Comparison of ENCODE assay signal across 24 cellular contexts in genomic region chrX:40331353-40331752, GRCh38.
DNase-seq lines count a peak whose midpoint lies in the region; ATAC-seq, FAIRE-seq and TF ChIP-seq lines count a peak whose summit lies in the region.
"Had no signal": no experiment of that assay in that cellular context is flagged by ENCODE, and none has a peak within 500 bp of the region (broad histone marks: within the 10 kb centered on the region; RNA-seq: fewer than 3 reads in every experiment).

No MANE protein-coding gene starts in this region.

- TF ChIP-seq EP300 in K562 (IDR thresholded peaks at IDR 0.05; ENCODE audit: low read length): no peak

- no peaks in the 10 kb centered on the region for H3K79me2 ChIP-seq in K562 (ENCODE audit: control insufficient read depth, insufficient read depth, low read length)

- POLR2A ChIA-PET in K562 (lab: Yijun Ruan, JAX): no interaction called here

- no peaks in the 10 kb centered on the region for H3K36me3 ChIP-seq in K562 (ENCODE audit: control insufficient read depth, insufficient read depth, low read length)
- H3K36me3 ChIP-seq: BLaER1 treated with 17β-estradiol and CSF1 and Interleukin-3, amounts not matched to agents 10 nM and 100 nM had no signal

- H3K9me3 Mint-ChIP-seq in type B pancreatic cell: peaks cover 7% of the 10 kb centered on the region
- H3K9me3 Mint-ChIP-seq: CD4-positive, alpha-beta T cell; CD8-positive, alpha-beta T cell had no signal

- no peak overlapping the region for H3K27ac ChIP-seq in K562 (ENCODE audit: extremely low read depth, low read depth, low read length)
- H3K27ac ChIP-seq: 22Rv1, A549, C4-2B had no signal

- BruUV-seq in K562 (replicated peaks; lab: Mats Ljungman, UMichigan): no TSS peak

- no peak overlapping the region for H3K27ac Mint-ChIP-seq in type B pancreatic cell
- H3K27ac Mint-ChIP-seq: B cell; CD4-positive, alpha-beta T cell; CD8-positive, alpha-beta T cell had no signal

- WGBS in K562 (ENCODE audit: insufficient coverage, low coverage, missing lambda C conversion rate): 8% methylated on average over 5 of the region's 5 CpGs

- H3K9me1 ChIP-seq in K562 (ENCODE audit: control insufficient read depth, insufficient read depth, low read length): no peaks in the 10 kb centered on the region

- H3K4me1 ChIP-seq in K562 (replicated peaks in 1 of 2; ENCODE audit: control insufficient read depth in 2 of 2, insufficient read depth in 2 of 2, low read length in 2 of 2): no peaks in the 10 kb centered on the region
- H3K4me1 ChIP-seq: A549, Caco-2 had no signal

- peaks cover 0 to 4% of the 10 kb centered on the region in 2 experiments; a peak in 2 of 5 replicates for H3K27me3 ChIP-seq in K562 (ENCODE audit: control insufficient read depth in 2 of 2, insufficient read depth in 2 of 2, low read length in 2 of 2)
- H3K27me3 ChIP-seq: BLaER1 treated with 17β-estradiol and CSF1 and Interleukin-3, amounts not matched to agents 10 nM and 100 nM had no signal

- no peak overlapping the region for H3K4me3 Mint-ChIP-seq in type B pancreatic cell
- H3K4me3 Mint-ChIP-seq: B cell; CD4-positive, alpha-beta T cell; CD8-positive, alpha-beta T cell had no signal

- no peak overlapping the region for H3K4me3 ChIP-seq in K562
- H3K4me3 ChIP-seq: A549; BLaER1 treated with 17β-estradiol and CSF1 and Interleukin-3, amounts not matched to agents 10 nM and 100 nM; GM12878 had no signal

- no peak for TF ChIP-seq POLR2A in K562 (conservative IDR thresholded peaks at IDR 0.05)

- no peaks in the 10 kb centered on the region for H3K36me3 Mint-ChIP-seq in type B pancreatic cell
- H3K36me3 Mint-ChIP-seq: CD8-positive, alpha-beta T cell had no signal

- no peak overlapping the region for H3K4me2 ChIP-seq in K562 (ENCODE audit: insufficient read depth, low read length)
- H3K4me2 ChIP-seq: A549 had no signal

- no peaks in the 10 kb centered on the region for H4K20me1 ChIP-seq in K562 (replicated peaks; ENCODE audit: control insufficient read depth, insufficient read depth, low read length)
- H4K20me1 ChIP-seq: BLaER1 treated with 17β-estradiol and CSF1 and Interleukin-3, amounts not matched to agents 10 nM and 100 nM had no signal

- no peak overlapping the region for H2AFZ ChIP-seq in K562 (ENCODE audit: low read depth, low read length)

- FAIRE-seq in K562 (lab: Jason Lieb, UNC): no peak
- FAIRE-seq: A549, D721Med, GM12878, GM12892, GM18507 had no signal

- intact Hi-C loops in K562 (cut with micrococcal nuclease): no loop called here

- H3K9me3 ChIP-seq in K562 (replicated peaks; ENCODE audit: control insufficient read depth, insufficient read depth, low read depth, low read length): no peaks in the 10 kb centered on the region
- H3K9me3 ChIP-seq: A549, Caco-2 had no signal

- no peak for TF ChIP-seq CTCF in K562 (IDR thresholded peaks at IDR 0.05 in 2 of 3, conservative IDR thresholded peaks at IDR 0.05 in 1 of 3; ENCODE audit: insufficient read depth in 2 of 3, low read depth in 1 of 3, low read length in 3 of 3)
- TF ChIP-seq CTCF in type B pancreatic cell (conservative IDR thresholded peaks at IDR 0.05): no peak

- DNase-seq in NOMO-1 treated with DMSO at 0.1 percent for 48 hours (lab: John Stamatoyannopoulos, UW; ENCODE audit: unreplicated experiment): peak; percentile 27
- DNase-seq in NOMO-1 treated with dmso at 0.1 percent for 144 hours (lab: John Stamatoyannopoulos, UW; ENCODE audit: unreplicated experiment): no peak
- no peak for DNase-seq in K562 (ENCODE audit: extremely low read depth in 1 of 4, low spot score in 3 of 4)
- DNase-seq in type B pancreatic cell (ENCODE audit: extremely low spot score, unreplicated experiment): peak; percentile 15
- no peak for DNase-seq in activated CD4-positive, CD25-positive, alpha-beta regulatory T cell (lab: John Stamatoyannopoulos, UW)
- DNase-seq in NCI-H1694 (lab: John Stamatoyannopoulos, UW): no peak
- DNase-seq: AML-193; Caco-2; Calu3; CD4-positive, alpha-beta T cell; CD8-positive, alpha-beta T cell; DMS79; DND-41; EL; GDM1 had no signal

- CTCF ChIA-PET in K562 (lab: Yijun Ruan, JAX; ENCODE audit: low intra/inter-chr PET ratio): no interaction called here

- ATAC-seq in K562: no peak
- ATAC-seq: A549; CD8-positive, alpha-beta T cell; GM12878 had no signal

- no peak for TF ChIP-seq RAD21 in K562 (CRISPR knock-in tag; conservative IDR thresholded peaks at IDR 0.05 in 1 of 2, IDR thresholded peaks at IDR 0.05 in 1 of 2)

- H3K27me3 Mint-ChIP-seq in type B pancreatic cell: no peaks in the 10 kb centered on the region
- H3K27me3 Mint-ChIP-seq: B cell; CD4-positive, alpha-beta T cell had no signal

- no peaks in the 10 kb centered on the region for H3K4me1 Mint-ChIP-seq in type B pancreatic cell (ENCODE audit: unreplicated experiment)
- H3K4me1 Mint-ChIP-seq: B cell had no signal

- H3K9ac ChIP-seq in K562 (ENCODE audit: insufficient read depth in 1 of 2, low read depth in 2 of 2, low read length in 2 of 2): no peak overlapping the region
- H3K9ac ChIP-seq: BLaER1 treated with 17β-estradiol and CSF1 and Interleukin-3, amounts not matched to agents 10 nM and 100 nM had no signal

- in situ Hi-C loops in K562 (cut with MboI): no loop called here

TF ChIP-seq in K562, 482 proteins besides CTCF, POLR2A, EP300 and RAD21:
- TF ChIP-seq SMARCB1 (IDR thresholded peaks at IDR 0.05; ENCODE audit: insufficient read length, low read depth): no peak
- TF ChIP-seq ZNF121 (CRISPR knock-in tag; conservative IDR thresholded peaks at IDR 0.05): no peak
- no peak for TF ChIP-seq CHAMP1 (IDR thresholded peaks at IDR 0.05)
- TF ChIP-seq, protein P1, sequence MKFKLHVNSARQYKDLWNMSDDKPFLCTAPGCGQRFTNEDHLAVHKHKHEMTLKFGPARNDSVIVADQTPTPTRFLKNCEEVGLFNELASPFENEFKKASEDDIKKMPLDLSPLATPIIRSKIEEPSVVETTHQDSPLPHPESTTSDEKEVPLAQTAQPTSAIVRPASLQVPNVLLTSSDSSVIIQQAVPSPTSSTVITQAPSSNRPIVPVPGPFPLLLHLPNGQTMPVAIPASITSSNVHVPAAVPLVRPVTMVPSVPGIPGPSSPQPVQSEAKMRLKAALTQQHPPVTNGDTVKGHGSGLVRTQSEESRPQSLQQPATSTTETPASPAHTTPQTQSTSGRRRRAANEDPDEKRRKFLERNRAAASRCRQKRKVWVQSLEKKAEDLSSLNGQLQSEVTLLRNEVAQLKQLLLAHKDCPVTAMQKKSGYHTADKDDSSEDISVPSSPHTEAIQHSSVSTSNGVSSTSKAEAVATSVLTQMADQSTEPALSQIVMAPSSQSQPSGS (CRISPR knock-in tag; IDR thresholded peaks at IDR 0.05): no peak
- TF ChIP-seq RBM25 (IDR thresholded peaks at IDR 0.05; ENCODE audit: low read depth, low read length, severe bottlenecking): peak; percentile 11
- no peak for TF ChIP-seq MLLT1 (IDR thresholded peaks at IDR 0.05)
- no peak for TF ChIP-seq GATAD2B (IDR thresholded peaks at IDR 0.05; ENCODE audit: borderline replicate concordance)
- TF ChIP-seq ZNF134 (CRISPR knock-in tag; conservative IDR thresholded peaks at IDR 0.05): peak; percentile 98
TF ChIP-seq in K562: peak in this region for 2.

Comparison
In these comparisons a context has a peak if more than half of its experiments do, and no peak if none do; other contexts are left out.
1. DNase-seq: peak in NOMO-1 treated with DMSO at 0.1 percent for 48 hours (single experiment) and type B pancreatic cell (single experiment); none in NOMO-1 treated with dmso at 0.1 percent for 144 hours (single experiment), K562 (0 of 4), activated CD4-positive, CD25-positive, alpha-beta regulatory T cell (0 of 4) and NCI-H1694 (single experiment).